ENCODE assay signal across 9 cellular contexts in genomic region chr11:2383823-2384722, GRCh38. TPM values are rescaled to one million over a fixed set of nuclear protein-coding genes. Genes with fewer than 3 reads are reported as not detected.
DNase-seq lines count a peak whose midpoint lies in the region; ATAC-seq and TF ChIP-seq lines count a peak whose summit lies in the region.
"Had no signal": no experiment of that assay in that cellular context is flagged by ENCODE, and none has a peak within 500 bp of the region (broad histone marks: within the 10 kb centered on the region; RNA-seq: fewer than 3 reads in every experiment).

No MANE protein-coding gene starts in this region.

- TF ChIP-seq RAD21 in SK-N-SH (IDR thresholded peaks at IDR 0.05; ENCODE audit: low read length), result no peak

- DNase-seq in T-helper 17 cell (peak in 2 of 3 donors; percentile 46 to 49), heart left ventricle (peak in 2 of 5 donors; percentile 43 to 59), SK-N-SH (no peak), GOT3 (lab: John Stamatoyannopoulos, UW) (no peak)
- DNase-seq in stimulated activated naive B cell treated with anti-CD40 and anti-IgM and Interleukin-4, amounts not matched to agents 10 μg/mL and 1 μg/mL and 100 μg/mL, for 72 hours, result no peak

- ATAC-seq in T-helper 17 cell, result peak; percentile 49
- ATAC-seq in heart left ventricle, result no peak
- ATAC-seq in stimulated activated naive B cell treated with anti-CD40 and anti-IgM and Interleukin-4, amounts not matched to agents 10 μg/mL and 1 μg/mL and 100 μg/mL, for 72 hours (replicated peaks), result peak; percentile 10 to 13
- ATAC-seq in GM19023 (IDR thresholded peaks at IDR 0.05; ENCODE audit: unreplicated experiment), result no peak
- no peak for ATAC-seq in GM18520 (IDR thresholded peaks at IDR 0.05; ENCODE audit: unreplicated experiment)

- H3K9me3 ChIP-seq in T-helper 17 cell (ENCODE audit: control insufficient read depth, low read length, poor library complexity, severe bottlenecking) (no peaks in the 10 kb centered on the region), heart left ventricle (no peaks in the 10 kb centered on the region), SK-N-SH (no peaks in the 10 kb centered on the region)

- intact Hi-C loops in heart left ventricle (cut with DNase I), result loop anchor here in 2 of 10 donors (2.0 to 5.0 kb wide), 2 partner anchors 77 to 79 kb away; no protein-coding TSS in a partner anchor

- TF ChIP-seq CTCF in heart left ventricle (IDR thresholded peaks at IDR 0.05), result no peak
- no peak for TF ChIP-seq CTCF in SK-N-SH (IDR thresholded peaks at IDR 0.05)

- CTCF ChIA-PET in SK-N-SH (lab: Yijun Ruan, JAX), result interaction anchor here (1.0 to 3.9 kb wide), 3 partner anchors 36 to 505 kb away, joined by 4 to 18 read pairs (median 6); no protein-coding TSS in a partner anchor

- in situ Hi-C loops in GM18951 (cut with MboI; ENCODE audit: low sequenced_read_pairs, unreplicated experiment), result no loop called here

- peak overlapping the region; percentile 78 for H3K4me3 Mint-ChIP-seq in T-helper 17 cell
- H3K4me3 Mint-ChIP-seq in stimulated activated naive B cell treated with anti-CD40 and anti-IgM and Interleukin-4, amounts not matched to agents 10 μg/mL and 1 μg/mL and 100 μg/mL, for 72 hours, result peak overlapping the region; percentile 74 to 82

- WGBS in heart left ventricle, 4 donors, result 37 to 58% (median 48%) methylated on average over 5 to 32 of the region's 32 CpGs
- WGBS in SK-N-SH (ENCODE audit: low lambda C conversion rate), result 86% methylated on average over 22 of the region's 32 CpGs

- TF ChIP-seq EP300 in SK-N-SH (IDR thresholded peaks at IDR 0.05; ENCODE audit: borderline replicate concordance in 1 of 2, low read depth in 1 of 2, low read length in 1 of 2), result no peak

- H3K4me3 ChIP-seq in heart left ventricle, result peak overlapping the region in 1 of 12 donors; percentile 8
- no peak overlapping the region for H3K4me3 ChIP-seq in SK-N-SH (ENCODE audit: low read depth in 2 of 2, low read length in 1 of 2)
- H3K4me3 ChIP-seq: SK-N-MC had no signal

- no peaks in the 10 kb centered on the region for H3K36me3 Mint-ChIP-seq in T-helper 17 cell (ENCODE audit: low read depth)
- peaks cover 9 to 16% of the 10 kb centered on the region in 2 donors for H3K36me3 Mint-ChIP-seq in stimulated activated naive B cell treated with anti-CD40 and anti-IgM and Interleukin-4, amounts not matched to agents 10 μg/mL and 1 μg/mL and 100 μg/mL, for 72 hours

- peaks cover 96% of the 10 kb centered on the region for H4K20me1 ChIP-seq in SK-N-SH (ENCODE audit: insufficient read depth)

- H3K27ac ChIP-seq in heart left ventricle (peak overlapping the region; percentile 46 to 100 (median 99)), SK-N-SH (ENCODE audit: low read depth in 2 of 2, low read length in 1 of 2) (no peak overlapping the region; a peak in 1 of 4 replicates)
- H3K27ac ChIP-seq: SK-N-MC had no signal

- no peaks in the 10 kb centered on the region for H3K27me3 ChIP-seq in heart left ventricle
- H3K27me3 ChIP-seq in SK-N-SH (ENCODE audit: insufficient read depth), result no peaks in the 10 kb centered on the region

- H3K9me2 ChIP-seq in SK-N-SH, result no peaks in the 10 kb centered on the region

- H3K9ac ChIP-seq in SK-N-SH, result no peak overlapping the region

- peaks cover 32% of the 10 kb centered on the region for H3K4me1 Mint-ChIP-seq in T-helper 17 cell
- H3K4me1 Mint-ChIP-seq in stimulated activated naive B cell treated with anti-CD40 and anti-IgM and Interleukin-4, amounts not matched to agents 10 μg/mL and 1 μg/mL and 100 μg/mL, for 72 hours, result peaks cover 82 to 97% of the 10 kb centered on the region in 2 donors

- H3K79me2 ChIP-seq in SK-N-SH (ENCODE audit: insufficient read depth), result peaks cover 95% of the 10 kb centered on the region

- peaks cover 45 to 100% (median 93%) of the 10 kb centered on the region in 12 donors for H3K4me1 ChIP-seq in heart left ventricle
- H3K4me1 ChIP-seq in SK-N-SH (ENCODE audit: control insufficient read depth in 1 of 2, insufficient read depth in 2 of 2, low read depth in 1 of 2, low read length in 1 of 2), result peaks cover 9 to 36% of the 10 kb centered on the region in 2 experiments; a peak in 2 of 4 replicates

- H3K4me2 ChIP-seq in SK-N-SH, result no peak overlapping the region

- POLR2A ChIA-PET in SK-N-SH (lab: Yijun Ruan, JAX), result no interaction called here

- peak overlapping the region; percentile 61 for H3K27ac Mint-ChIP-seq in T-helper 17 cell
- peak overlapping the region; percentile 89 for H3K27ac Mint-ChIP-seq in stimulated activated naive B cell treated with anti-CD40 and anti-IgM and Interleukin-4, amounts not matched to agents 10 μg/mL and 1 μg/mL and 100 μg/mL, for 72 hours

- H3F3A ChIP-seq in SK-N-SH (replicated peaks; ENCODE audit: insufficient read depth), result no peaks in the 10 kb centered on the region

- H3K36me3 ChIP-seq in heart left ventricle, result peaks cover 0 to 33% (median 7%) of the 10 kb centered on the region in 9 donors
- peaks cover 0 to 15% of the 10 kb centered on the region in 2 experiments for H3K36me3 ChIP-seq in SK-N-SH (replicated peaks in 1 of 2; ENCODE audit: control insufficient read depth in 1 of 2, insufficient read depth in 2 of 2, low read length in 1 of 2)

- no peak overlapping the region for H2AFZ ChIP-seq in SK-N-SH (ENCODE audit: low read depth)

- H3K9me3 Mint-ChIP-seq in stimulated activated naive B cell treated with anti-CD40 and anti-IgM and Interleukin-4, amounts not matched to agents 10 μg/mL and 1 μg/mL and 100 μg/mL, for 72 hours, result no peaks in the 10 kb centered on the region

- no peaks in the 10 kb centered on the region for H3K27me3 Mint-ChIP-seq in T-helper 17 cell
- H3K27me3 Mint-ChIP-seq in stimulated activated naive B cell treated with anti-CD40 and anti-IgM and Interleukin-4, amounts not matched to agents 10 μg/mL and 1 μg/mL and 100 μg/mL, for 72 hours, result no peaks in the 10 kb centered on the region

- TF ChIP-seq POLR2A in GM18951 (IDR thresholded peaks at IDR 0.05; ENCODE audit: extremely low read depth, insufficient read depth, insufficient read length), result peak; percentile 36
- no peak for TF ChIP-seq POLR2A in heart left ventricle (IDR thresholded peaks at IDR 0.05)

TF ChIP-seq in SK-N-SH, 30 proteins besides CTCF, POLR2A, EP300 and RAD21:
- no peak for TF ChIP-seq JUND (IDR thresholded peaks at IDR 0.05)
- no peak for TF ChIP-seq CHD2 (IDR thresholded peaks at IDR 0.05; ENCODE audit: low read length, partially characterized antibody)
- no peak for TF ChIP-seq MXI1 (IDR thresholded peaks at IDR 0.05; ENCODE audit: low read depth, low read length)
- TF ChIP-seq TEAD4 (IDR thresholded peaks at IDR 0.05; ENCODE audit: borderline replicate concordance, insufficient read depth), result no peak
- TF ChIP-seq, protein P1, sequence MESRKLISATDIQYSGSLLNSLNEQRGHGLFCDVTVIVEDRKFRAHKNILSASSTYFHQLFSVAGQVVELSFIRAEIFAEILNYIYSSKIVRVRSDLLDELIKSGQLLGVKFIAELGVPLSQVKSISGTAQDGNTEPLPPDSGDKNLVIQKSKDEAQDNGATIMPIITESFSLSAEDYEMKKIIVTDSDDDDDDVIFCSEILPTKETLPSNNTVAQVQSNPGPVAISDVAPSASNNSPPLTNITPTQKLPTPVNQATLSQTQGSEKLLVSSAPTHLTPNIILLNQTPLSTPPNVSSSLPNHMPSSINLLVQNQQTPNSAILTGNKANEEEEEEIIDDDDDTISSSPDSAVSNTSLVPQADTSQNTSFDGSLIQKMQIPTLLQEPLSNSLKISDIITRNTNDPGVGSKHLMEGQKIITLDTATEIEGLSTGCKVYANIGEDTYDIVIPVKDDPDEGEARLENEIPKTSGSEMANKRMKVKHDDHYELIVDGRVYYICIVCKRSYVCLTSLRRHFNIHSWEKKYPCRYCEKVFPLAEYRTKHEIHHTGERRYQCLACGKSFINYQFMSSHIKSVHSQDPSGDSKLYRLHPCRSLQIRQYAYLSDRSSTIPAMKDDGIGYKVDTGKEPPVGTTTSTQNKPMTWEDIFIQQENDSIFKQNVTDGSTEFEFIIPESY (IDR thresholded peaks at IDR 0.05; ENCODE audit: borderline replicate concordance, low read depth), result no peak
- no peak for TF ChIP-seq ELF1 (IDR thresholded peaks at IDR 0.05)
- TF ChIP-seq POLR2AphosphoS5 (IDR thresholded peaks at IDR 0.05; ENCODE audit: low read depth, low read length), result no peak
- TF ChIP-seq SMC3 (IDR thresholded peaks at IDR 0.05; ENCODE audit: low read depth, low read length), result no peak
- TF ChIP-seq GATA2 (CRISPR knock-in tag; IDR thresholded peaks at IDR 0.05), result no peak
- no peak for TF ChIP-seq FOXM1 (IDR thresholded peaks at IDR 0.05; ENCODE audit: low read depth)

RNA-seq across cellular contexts. Expression of gene CD81, which starts 7.0 kb away (rescaled TPM):
- total RNA-seq in T-helper 17 cell, result 100 to 1,000 TPM; 153 to 194 TPM
- total RNA-seq in heart left ventricle, result 100 to 1,000 TPM; 277 to 994 (median 568) TPM
- 100 to 1,000 TPM; 442 to 518 TPM for polyA plus RNA-seq in heart left ventricle
- polyA plus RNA-seq in SK-N-SH (2012; rRNA removed), result 373 and 517 TPM in 2 replicates
- 330 and 548 TPM in 2 replicates for polyA plus RNA-seq in SK-N-SH (2012; cell fraction: cytosol; rRNA removed)
- 422 and 433 TPM in 2 replicates for polyA plus RNA-seq in SK-N-SH (2012; cell fraction: nucleus; rRNA removed)

RNA-seq across cellular contexts. Expression of gene TSSC4, which starts 16.5 kb away (rescaled TPM):
- 10 to 100 TPM; 47.9 to 60.3 TPM for total RNA-seq in T-helper 17 cell
- 10 to 100 TPM; 23.4 to 45.2 (median 37.2) TPM for total RNA-seq in heart left ventricle
- 10 to 100 TPM; 34.6 to 75.9 TPM for polyA plus RNA-seq in heart left ventricle
- 45.1 and 45.3 TPM in 2 replicates for polyA plus RNA-seq in SK-N-SH (2012; rRNA removed)
- 16.4 and 28.2 TPM in 2 replicates for polyA plus RNA-seq in SK-N-SH (2012; cell fraction: cytosol; rRNA removed)
- polyA plus RNA-seq in SK-N-SH (2012; cell fraction: nucleus; rRNA removed), result 77.0 and 98.8 TPM in 2 replicates

Comparison
In these comparisons a context has a peak if more than half of its experiments do, and no peak if none do; other contexts are left out.
1. ATAC-seq: peak in T-helper 17 cell (single experiment) and stimulated activated naive B cell treated with anti-CD40 and anti-IgM and Interleukin-4, amounts not matched to agents 10 μg/mL and 1 μg/mL and 100 μg/mL, for 72 hours (2 of 2); none in heart left ventricle (0 of 4), GM19023 (single experiment) and GM18520 (single experiment).
2. DNase-seq: peak in T-helper 17 cell (2 of 3); none in stimulated activated naive B cell treated with anti-CD40 and anti-IgM and Interleukin-4, amounts not matched to agents 10 μg/mL and 1 μg/mL and 100 μg/mL, for 72 hours (single experiment), SK-N-SH (single experiment) and GOT3 (single experiment).
3. H3K27ac ChIP-seq: peak in heart left ventricle (12 of 12); none in SK-N-SH (0 of 2).